Comparison of ENCODE assay signal across 8 cellular contexts in the genomic region with DNA sequence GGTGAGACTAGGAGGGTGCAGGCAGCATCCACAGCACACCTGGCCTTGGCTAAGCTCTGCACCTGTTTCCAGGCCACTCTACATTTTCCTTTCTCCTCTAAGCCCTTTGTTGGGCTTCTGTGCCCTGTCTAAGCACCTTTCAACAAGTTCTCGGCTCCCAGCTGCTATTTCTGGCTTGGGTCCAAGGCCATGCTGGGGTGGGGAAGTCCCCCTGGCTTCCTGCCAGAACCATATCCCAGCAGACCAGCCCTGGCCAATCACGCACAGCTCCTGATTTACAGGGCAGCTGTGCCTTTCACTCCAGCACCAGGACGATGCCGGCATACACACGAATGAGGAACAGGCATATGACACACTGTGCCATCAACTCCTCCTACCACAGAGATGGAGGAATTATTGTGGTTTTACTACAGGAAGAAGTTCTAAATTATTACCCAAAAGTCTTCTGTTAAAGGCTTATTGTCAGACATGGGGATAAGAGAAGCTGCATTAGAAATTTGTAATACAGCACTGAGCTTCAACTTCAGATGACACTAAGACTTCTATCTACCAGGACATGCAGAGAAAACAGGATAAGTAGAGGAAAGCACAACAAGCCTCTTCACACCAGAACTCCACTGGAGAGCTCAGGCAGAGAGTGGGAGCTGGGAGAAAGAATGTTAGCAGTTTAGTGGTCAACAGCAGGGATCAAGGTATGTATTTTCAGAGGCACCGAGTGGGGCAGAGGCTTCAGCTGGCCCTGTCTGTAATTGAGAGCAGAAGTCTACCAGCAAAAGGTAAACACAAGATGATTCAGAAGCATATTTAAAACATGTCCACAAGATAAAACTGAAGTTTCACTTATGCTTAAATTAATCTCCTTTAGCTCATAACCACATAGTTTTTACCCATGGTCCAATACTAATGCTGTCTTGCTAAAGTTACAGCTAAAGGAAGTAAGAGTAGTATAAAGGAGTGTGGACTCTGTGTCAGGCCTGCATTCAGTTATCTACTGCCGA. TPM values are rescaled to one million over a fixed set of nuclear protein-coding genes. Genes with fewer than 3 reads are reported as not detected.
DNase-seq lines count a peak whose midpoint lies in the region; ATAC-seq and TF ChIP-seq lines count a peak whose summit lies in the region.

No MANE protein-coding gene starts in this region.

- no peaks in the 10 kb centered on the region for H3K9me3 ChIP-seq in tibial artery

- peak overlapping the region; percentile 74 for H3K27ac ChIP-seq in KMS-11
- H3K27ac ChIP-seq in foreskin keratinocyte, result no peak overlapping the region
- H3K27ac ChIP-seq in tibial artery, result no peak overlapping the region

- H3K4me1 ChIP-seq in KMS-11 (ENCODE audit: low read depth, poor library complexity, severe bottlenecking) (peaks cover 65% of the 10 kb centered on the region), foreskin keratinocyte (peaks cover 16% of the 10 kb centered on the region), tibial artery (peaks cover 0 to 8% (median 3%) of the 10 kb centered on the region in 4 donors)

- POLR2A ChIA-PET in AG04449 (lab: Yijun Ruan, JAX), result interaction anchor here (0.5 to 1.7 kb wide), 8 partner anchors 19 to 56 kb away, joined by 3 to 6 read pairs (median 4); no protein-coding TSS in a partner anchor

- peak overlapping the region; percentile 68 for H3K4me3 Mint-ChIP-seq in activated T-helper 17 cell treated with anti-CD3 and anti-CD28 coated beads, Interleukin-2, amount 50 U/mL, for 72 hours

- H3K79me2 ChIP-seq in KMS-11 (ENCODE audit: insufficient read depth, low read depth), result no peaks in the 10 kb centered on the region

- H3K9me3 Mint-ChIP-seq in activated T-helper 17 cell treated with anti-CD3 and anti-CD28 coated beads, Interleukin-2, amount 50 U/mL, for 72 hours, result no peaks in the 10 kb centered on the region

- no peaks in the 10 kb centered on the region for H4K20me1 ChIP-seq in KMS-11 (ENCODE audit: insufficient read depth)

- ATAC-seq in GM19438 (IDR thresholded peaks at IDR 0.05; ENCODE audit: low read depth, unreplicated experiment), result peak; percentile 88
- peak; percentile 90 for ATAC-seq in activated T-helper 17 cell treated with anti-CD3 and anti-CD28 coated beads, Interleukin-2, amount 50 U/mL, for 72 hours (replicated peaks)
- peak; percentile 95 for ATAC-seq in foreskin keratinocyte

- CTCF ChIA-PET in AG04449 (lab: Yijun Ruan, JAX), result interaction anchor here (0.7 to 3.9 kb wide), 15 partner anchors 9 to 239 kb away, joined by 3 to 27 read pairs (median 5); a partner anchor contains a TSS

- H3K4me1 Mint-ChIP-seq in activated T-helper 17 cell treated with anti-CD3 and anti-CD28 coated beads, Interleukin-2, amount 50 U/mL, for 72 hours, result peaks cover 49% of the 10 kb centered on the region

- H3K4me3 ChIP-seq in AG04449 (ENCODE audit: low read depth, low read length), result no peak overlapping the region
- peak overlapping the region; percentile 11 for H3K4me3 ChIP-seq in KMS-11 (IDR thresholded peaks at IDR 0.05; ENCODE audit: insufficient read depth, low read depth, low read length)
- H3K4me3 ChIP-seq in tibial artery, result no peak overlapping the region

- H3K27me3 ChIP-seq in KMS-11 (ENCODE audit: insufficient read depth, low read depth), result no peaks in the 10 kb centered on the region
- no peaks in the 10 kb centered on the region for H3K27me3 ChIP-seq in foreskin keratinocyte
- no peaks in the 10 kb centered on the region for H3K27me3 ChIP-seq in tibial artery

- DNase-seq in AG04449 (ENCODE audit: low read depth, low spot score) (peak; percentile 59), RPMI8226 (peak; percentile 100), foreskin keratinocyte (peak; percentile 84 to 87), posterior vena cava (ENCODE audit: low spot score) (peak; percentile 93), tibial artery (peak; percentile 75 to 84)

- H3K27ac Mint-ChIP-seq in activated T-helper 17 cell treated with anti-CD3 and anti-CD28 coated beads, Interleukin-2, amount 50 U/mL, for 72 hours, result peak overlapping the region; percentile 88

- TF ChIP-seq CTCF in AG04449 (IDR thresholded peaks at IDR 0.05; ENCODE audit: insufficient read depth, low read length, missing control alignments) (no peak), KMS-11 (conservative IDR thresholded peaks at IDR 0.05; ENCODE audit: low read depth, low read length) (no peak), foreskin keratinocyte (conservative IDR thresholded peaks at IDR 0.05) (no peak), tibial artery (IDR thresholded peaks at IDR 0.05) (no peak)

- peak overlapping the region; percentile 16; the same call in 1 of the 2 replicates for H3K9ac ChIP-seq in KMS-11

- H3K27me3 Mint-ChIP-seq in activated T-helper 17 cell treated with anti-CD3 and anti-CD28 coated beads, Interleukin-2, amount 50 U/mL, for 72 hours, result no peaks in the 10 kb centered on the region

- peaks cover 96% of the 10 kb centered on the region for H3K36me3 Mint-ChIP-seq in activated T-helper 17 cell treated with anti-CD3 and anti-CD28 coated beads, Interleukin-2, amount 50 U/mL, for 72 hours (ENCODE audit: low read depth)

- no peak overlapping the region for H2AFZ ChIP-seq in KMS-11 (ENCODE audit: low read depth)

- peaks cover 6% of the 10 kb centered on the region; the same call in 1 of the 2 replicates for H3K36me3 ChIP-seq in KMS-11 (ENCODE audit: insufficient read depth)
- H3K36me3 ChIP-seq in tibial artery, result peaks cover 46 to 62% (median 56%) of the 10 kb centered on the region in 3 donors

- peak overlapping the region; percentile 77 for H3K4me2 ChIP-seq in KMS-11

- intact Hi-C loops in posterior vena cava (cut with DNase I), result no loop called here
- intact Hi-C loops in tibial artery (cut with DNase I; ENCODE audit: low total_unique reads), result no loop called here

RNA-seq across cellular contexts. Expression of a gene that starts 37.4 kb away (rescaled TPM):
- total RNA-seq in activated T-helper 17 cell treated with anti-CD3 and anti-CD28 coated beads, Interleukin-2, amount 50 U/mL, for 72 hours, result 10 to 100 TPM; 33.6 to 41.0 TPM
- 23.9 and 25.8 TPM in 2 replicates for total RNA-seq in foreskin keratinocyte
- 15.9 and 17.0 TPM in 2 replicates for polyA plus RNA-seq in foreskin keratinocyte
- total RNA-seq in posterior vena cava, result 10 to 100 TPM; 15.1 to 15.8 TPM

RNA-seq across cellular contexts. Expression of a gene that starts 55.8 kb away (rescaled TPM):
- under 1 TPM in 1 of 2 donors, not detected in 1; 0.09 TPM for total RNA-seq in activated T-helper 17 cell treated with anti-CD3 and anti-CD28 coated beads, Interleukin-2, amount 50 U/mL, for 72 hours
- total RNA-seq in foreskin keratinocyte (5.6 and 6.1 TPM in 2 replicates), posterior vena cava (under 1 TPM; 0.14 to 0.51 TPM)
- 3.3 TPM in 2 replicates for polyA plus RNA-seq in foreskin keratinocyte

RNA-seq across cellular contexts. Expression of a gene that starts 57.2 kb away (rescaled TPM):
- total RNA-seq in activated T-helper 17 cell treated with anti-CD3 and anti-CD28 coated beads, Interleukin-2, amount 50 U/mL, for 72 hours, result under 1 TPM; 0.08 to 0.37 TPM
- total RNA-seq in foreskin keratinocyte, result 0.04 and 0.10 TPM in 2 replicates
- polyA plus RNA-seq in foreskin keratinocyte, result 0.01 and 0.02 TPM in 2 replicates
- under 1 TPM; 0.24 to 0.69 TPM for total RNA-seq in posterior vena cava
